In genomic region chr1:229171934-229172333, GRCh38 we compare ENCODE assay signal across 22 cellular contexts.
DNase-seq lines count a peak whose midpoint lies in the region; ATAC-seq, FAIRE-seq and TF ChIP-seq lines count a peak whose summit lies in the region.
"Had no signal": no experiment of that assay in that cellular context is flagged by ENCODE, and none has a peak within 500 bp of the region (broad histone marks: within the 10 kb centered on the region; RNA-seq: fewer than 3 reads in every experiment).

No MANE protein-coding gene starts in this region.

- H3K4me3 Mint-ChIP-seq in T-cell: no peak overlapping the region
- no peak overlapping the region for H3K4me3 Mint-ChIP-seq in T-helper 17 cell
- H3K4me3 Mint-ChIP-seq: activated CD4-positive, alpha-beta T cell treated with anti-CD3 and anti-CD28 coated beads for 36 hours; B cell; nephron; T-helper 1 cell treated with Interleukin-12 subunit alpha and Interleukin-12 subunit beta and Interleukin-4 antibody, amounts not matched to agents 30 μg/mL and 1 μg/mL, for 36 hours had no signal

- no peaks in the 10 kb centered on the region for H3K4me1 Mint-ChIP-seq in T-cell
- H3K4me1 Mint-ChIP-seq in T-helper 17 cell: peaks cover 2% of the 10 kb centered on the region
- H3K4me1 Mint-ChIP-seq: activated CD4-positive, alpha-beta T cell treated with anti-CD3 and anti-CD28 coated beads for 36 hours; B cell had no signal

- no peak for TF ChIP-seq CTCF in Peyer's patch (IDR thresholded peaks at IDR 0.05)

- H3K9me3 Mint-ChIP-seq in T-cell: no peaks in the 10 kb centered on the region
- H3K9me3 Mint-ChIP-seq: nephron; T-helper 1 cell treated with Interleukin-12 subunit alpha and Interleukin-12 subunit beta and Interleukin-4 antibody, amounts not matched to agents 30 μg/mL and 1 μg/mL, for 36 hours had no signal

- H3K27me3 ChIP-seq in Peyer's patch: no peaks in the 10 kb centered on the region
- H3K27me3 ChIP-seq in muscle layer of duodenum (ENCODE audit: low read depth, low read length): no peaks in the 10 kb centered on the region
- H3K27me3 ChIP-seq: uterus had no signal

- in situ Hi-C loops in G401 (cut with HindIII; ENCODE audit: low sequenced_read_pairs): no loop called here

- no peak for ATAC-seq in T-cell (replicated peaks in 1 of 4)
- ATAC-seq in T-helper 17 cell: no peak
- no peak for ATAC-seq in HG03280 (IDR thresholded peaks at IDR 0.05; ENCODE audit: unreplicated experiment)
- ATAC-seq: activated CD4-positive, alpha-beta T cell treated with anti-CD3 and anti-CD28 coated beads for 36 hours; GM12878; heart left ventricle; left cardiac atrium had no signal

- H3K9me3 ChIP-seq in Peyer's patch (no peaks in the 10 kb centered on the region), muscle layer of duodenum (ENCODE audit: control insufficient read depth in 1 of 2, low read length in 2 of 2) (no peaks in the 10 kb centered on the region), T-helper 17 cell (ENCODE audit: control insufficient read depth, low read length, poor library complexity, severe bottlenecking) (no peaks in the 10 kb centered on the region)
- H3K9me3 ChIP-seq: heart left ventricle, uterus had no signal

- peak; percentile 79 for DNase-seq in G401 (ENCODE audit: low spot score)
- peak; percentile 84 for DNase-seq in NCI-H2029 treated with DMSO at 0.1 percent for 48 hours (lab: John Stamatoyannopoulos, UW)
- peak in 2 of 3 donors; percentile 69 to 79 for DNase-seq in Peyer's patch
- DNase-seq in urothelium cell line (ENCODE audit: low spot score): no peak
- DNase-seq in T-cell: no peak
- no peak for DNase-seq in T-helper 17 cell
- DNase-seq: activated CD4-positive, alpha-beta T cell treated with anti-CD3 and anti-CD28 coated beads for 36 hours; activated T-cell treated with anti-CD3 and anti-CD28 coated beads, Interleukin-2, amount 50 U/mL, for 48 hours; amygdala; cortex of kidney; EL; heart left ventricle; left cardiac atrium; NCI-H1930; stimulated activated CD4-positive, alpha-beta T cell treated with anti-CD3 and anti-CD28 coated beads, Interleukin-2, amount 100 ng/mL, for 24 hours; uterus had no signal

- H3K27ac Mint-ChIP-seq in T-cell: no peak overlapping the region
- H3K27ac Mint-ChIP-seq in T-helper 17 cell: no peak overlapping the region
- H3K27ac Mint-ChIP-seq: activated CD4-positive, alpha-beta T cell treated with anti-CD3 and anti-CD28 coated beads for 36 hours; B cell; T-helper 1 cell treated with Interleukin-12 subunit alpha and Interleukin-12 subunit beta and Interleukin-4 antibody, amounts not matched to agents 30 μg/mL and 1 μg/mL, for 36 hours had no signal

- no peak for FAIRE-seq in urothelium cell line (lab: Jason Lieb, UNC)
- FAIRE-seq: GM12878 had no signal

- H3K36me3 Mint-ChIP-seq in T-cell (no peaks in the 10 kb centered on the region), T-helper 17 cell (ENCODE audit: low read depth) (no peaks in the 10 kb centered on the region)

- H3K4me3 ChIP-seq in Peyer's patch (no peak overlapping the region), muscle layer of duodenum (ENCODE audit: low read depth in 1 of 2, low read length in 2 of 2) (no peak overlapping the region)
- H3K4me3 ChIP-seq: GM12878, heart left ventricle, uterus had no signal

- CTCF ChIA-PET in T-cell (lab: Charles Lee): interaction anchor here in 1 of 2 donors (0.5 kb wide), 1 partner anchor 363 kb away, joined by 5 read pairs; no protein-coding TSS in a partner anchor

- H3K4me1 ChIP-seq in Peyer's patch (peaks cover 0 to 4% (median 0%) of the 10 kb centered on the region in 4 donors), muscle layer of duodenum (ENCODE audit: control insufficient read depth in 1 of 2, insufficient read depth in 2 of 2, low read length in 2 of 2) (no peaks in the 10 kb centered on the region)
- H3K4me1 ChIP-seq: heart left ventricle, uterus had no signal

- POLR2A ChIA-PET in T-cell (lab: Charles Lee): no interaction called here

- TF ChIP-seq POLR2A in Peyer's patch (IDR thresholded peaks at IDR 0.05): no peak

- H3K36me3 ChIP-seq in Peyer's patch: no peaks in the 10 kb centered on the region
- H3K36me3 ChIP-seq in muscle layer of duodenum (ENCODE audit: control insufficient read depth in 1 of 2, insufficient read depth in 2 of 2, low read length in 2 of 2): no peaks in the 10 kb centered on the region
- H3K36me3 ChIP-seq: heart left ventricle, uterus had no signal

- H3K27me3 Mint-ChIP-seq in T-cell: peaks cover 0 to 6% of the 10 kb centered on the region in 2 donors
- peaks cover 4% of the 10 kb centered on the region for H3K27me3 Mint-ChIP-seq in T-helper 17 cell
- H3K27me3 Mint-ChIP-seq: activated CD4-positive, alpha-beta T cell treated with anti-CD3 and anti-CD28 coated beads for 36 hours had no signal

- H3K27ac ChIP-seq in Peyer's patch: no peak overlapping the region
- H3K27ac ChIP-seq in muscle layer of duodenum (ENCODE audit: low read length): peak overlapping the region; percentile 10
- H3K27ac ChIP-seq: heart left ventricle, uterus had no signal

Comparison
In these comparisons a context has a peak if more than half of its experiments do, and no peak if none do; other contexts are left out.
1. DNase-seq: peak in G401 (single experiment), NCI-H2029 treated with DMSO at 0.1 percent for 48 hours (single experiment) and Peyer's patch (2 of 3); none in urothelium cell line (single experiment), T-cell (0 of 34) and T-helper 17 cell (0 of 3).